22 cellular contexts compared by ENCODE assay signal in genomic region chr2:14540003-14540402, GRCh38.
DNase-seq lines count a peak whose midpoint lies in the region; ATAC-seq and TF ChIP-seq lines count a peak whose summit lies in the region.
"Had no signal": no experiment of that assay in that cellular context is flagged by ENCODE, and none has a peak within 500 bp of the region (broad histone marks: within the 10 kb centered on the region; RNA-seq: fewer than 3 reads in every experiment).

No MANE protein-coding gene starts in this region.

- H4K20me1 ChIP-seq in OCI-LY3 (ENCODE audit: insufficient read depth, low read length), result no peaks in the 10 kb centered on the region

- peaks cover 15% of the 10 kb centered on the region; the same call in 1 of the 2 replicates for H3K9me3 ChIP-seq in OCI-LY3 (ENCODE audit: insufficient read depth, low read length)
- H3K9me3 ChIP-seq: HAP-1 had no signal

- H3K36me3 ChIP-seq in OCI-LY3 (replicated peaks; ENCODE audit: low read depth, low read length), result peaks cover 2% of the 10 kb centered on the region
- H3K36me3 ChIP-seq: HAP-1 had no signal

- H2AFZ ChIP-seq in OCI-LY3 (ENCODE audit: low read depth, low read length), result no peak overlapping the region

- H3K27ac ChIP-seq in OCI-LY3 (ENCODE audit: low read length), result no peak overlapping the region
- H3K27ac ChIP-seq: HL-60, SK-N-MC had no signal

- peak overlapping the region; percentile 51 for H3K4me2 ChIP-seq in OCI-LY3 (ENCODE audit: low read length)

- H3K9ac ChIP-seq in OCI-LY3 (ENCODE audit: low read length), result no peak overlapping the region

- no peaks in the 10 kb centered on the region for H3K79me2 ChIP-seq in OCI-LY3 (ENCODE audit: low read length)

- TF ChIP-seq CTCF in GM12864 (IDR thresholded peaks at IDR 0.05; ENCODE audit: low read depth, low read length, missing control alignments), result no peak
- no peak for TF ChIP-seq CTCF in OCI-LY3 (IDR thresholded peaks at IDR 0.05; ENCODE audit: low read depth, low read length)
- no peak for TF ChIP-seq CTCF in fibroblast of mammary gland (conservative IDR thresholded peaks at IDR 0.05; ENCODE audit: control insufficient read depth, insufficient read depth, low read depth, low read length)

- H3K4me3 ChIP-seq in GM12864 (ENCODE audit: low read depth, low read length) (no peak overlapping the region), OCI-LY3 (ENCODE audit: low read length) (no peak overlapping the region), fibroblast of mammary gland (ENCODE audit: control insufficient read depth, low read depth, low read length) (no peak overlapping the region)
- H3K4me3 ChIP-seq: HAP-1, SK-N-MC had no signal

- no peaks in the 10 kb centered on the region for H3K27me3 ChIP-seq in OCI-LY3 (ENCODE audit: low read depth, low read length)

- peaks cover 31% of the 10 kb centered on the region for H3K4me1 ChIP-seq in OCI-LY3 (ENCODE audit: low read length)
- H3K4me1 ChIP-seq: HAP-1 had no signal

- ATAC-seq in GM21526 (IDR thresholded peaks at IDR 0.05; ENCODE audit: low FRiP score, unreplicated experiment) (no peak), HG02571 (IDR thresholded peaks at IDR 0.05; ENCODE audit: unreplicated experiment) (no peak)
- ATAC-seq: Panc1, Right ventricle myocardium inferior, T-cell had no signal

- DNase-seq in GM12864 (ENCODE audit: low read depth), result peak; percentile 7
- DNase-seq in HCEC 1CT, result peak; percentile 25
- peak; percentile 9 for DNase-seq in fibroblast of mammary gland (ENCODE audit: low read depth)
- DNase-seq in stimulated activated CD4-positive, alpha-beta T cell treated with anti-CD3 and anti-CD28 coated beads, Interleukin-2, amount 100 ng/mL, for 48 hours, result no peak
- no peak for DNase-seq in nucleus accumbens (lab: John Stamatoyannopoulos, UW)
- DNase-seq: ACHN; CD4-positive, CD25-positive, alpha-beta regulatory T cell; DMS53; KG1; NCI-H1417 treated with DMSO at 0.1 percent for 48 hours; NCI-H2029 treated with DMSO at 0.1 percent for 48 hours; NCI-H226; NCI-H526 treated with DMSO at 0.1 percent for 48 hours; T-cell had no signal

Comparison
In these comparisons a context has a peak if more than half of its experiments do, and no peak if none do; other contexts are left out.
1. DNase-seq: peak in GM12864 (single experiment), HCEC 1CT (single experiment) and fibroblast of mammary gland (single experiment); none in stimulated activated CD4-positive, alpha-beta T cell treated with anti-CD3 and anti-CD28 coated beads, Interleukin-2, amount 100 ng/mL, for 48 hours (0 of 2) and nucleus accumbens (0 of 56).